ENCODE assay signal across 17 cellular contexts in the genomic region with DNA sequence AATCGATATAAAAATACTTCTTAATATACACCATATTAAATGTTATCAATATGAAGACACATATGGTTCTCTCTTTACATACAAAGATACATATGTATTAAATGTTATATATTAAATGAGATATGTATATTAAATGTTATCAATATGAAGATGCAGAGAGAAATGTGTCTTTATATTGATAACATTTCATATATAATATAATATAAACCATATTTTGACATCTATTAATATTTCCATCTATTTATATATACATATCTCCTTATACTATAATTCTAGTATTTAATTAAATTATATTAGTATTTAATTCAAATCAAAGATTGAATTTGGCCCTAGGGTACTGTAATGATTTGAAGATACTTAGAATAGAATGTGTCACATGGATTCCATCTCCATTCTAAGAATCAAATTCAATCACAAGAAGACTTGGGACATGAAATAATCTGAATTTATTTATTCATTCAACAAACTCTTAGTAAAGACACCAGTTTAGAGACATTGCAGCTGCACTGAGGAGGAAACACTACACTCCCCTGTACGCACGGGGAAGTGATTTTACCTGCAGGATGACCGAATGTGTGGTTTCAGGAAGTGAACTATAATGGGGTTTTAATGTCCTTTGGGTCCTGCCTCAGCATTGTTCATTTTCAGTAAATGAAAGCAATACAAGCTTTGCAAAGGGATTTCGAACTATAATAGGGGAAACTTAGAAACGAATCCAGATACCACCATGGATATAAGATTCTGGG.
"Had no signal": no experiment of that assay in that cellular context is flagged by ENCODE, and none has a peak within 500 bp of the region (broad histone marks: within the 10 kb centered on the region; RNA-seq: fewer than 3 reads in every experiment).

No MANE protein-coding gene starts in this region.

- H3K4me1 Mint-ChIP-seq: activated CD4-positive, alpha-beta memory T cell treated with anti-CD3 and anti-CD28 coated beads, Interleukin-2, amount 10 ng/mL, durations not matched to agents 7 days and 5 days; activated CD8-positive, alpha-beta memory T cell treated with anti-CD3 and anti-CD28 coated beads, Interleukin-2, amount 10 ng/mL, durations not matched to agents 7 days and 5 days; naive thymus-derived CD8-positive, alpha-beta T cell; stimulated activated naive B cell treated with anti-CD40 and anti-IgM and Interleukin-4, amounts not matched to agents 10 μg/mL and 1 μg/mL and 100 μg/mL, for 72 hours had no signal

- H3K27me3 Mint-ChIP-seq: activated CD4-positive, alpha-beta memory T cell treated with anti-CD3 and anti-CD28 coated beads, Interleukin-2, amount 10 ng/mL, durations not matched to agents 7 days and 5 days; activated CD8-positive, alpha-beta memory T cell treated with anti-CD3 and anti-CD28 coated beads, Interleukin-2, amount 10 ng/mL, durations not matched to agents 7 days and 5 days had no signal

- FAIRE-seq: bronchial epithelial cell, islet of Langerhans had no signal

- DNase-seq: activated CD4-positive, alpha-beta memory T cell treated with anti-CD3 and anti-CD28 coated beads, Interleukin-2, amount 10 ng/mL, durations not matched to agents 7 days and 5 days; activated CD8-positive, alpha-beta memory T cell treated with anti-CD3 and anti-CD28 coated beads, Interleukin-2, amount 10 ng/mL, durations not matched to agents 7 days and 5 days; cerebellar nuclear complex; dermis blood vessel endothelial cell; effector memory CD4-positive, alpha-beta T cell; esophagus squamous epithelium; hippocampal formation; mesenchymal stem cell; naive thymus-derived CD8-positive, alpha-beta T cell; posterior cingulate gyrus; stimulated activated naive B cell treated with anti-CD40 and anti-IgM and Interleukin-4, amounts not matched to agents 10 μg/mL and 1 μg/mL and 100 μg/mL, for 72 hours; SW 1271; T-helper 2 cell; thyroid gland had no signal

- H3K27ac Mint-ChIP-seq: activated CD4-positive, alpha-beta memory T cell treated with anti-CD3 and anti-CD28 coated beads, Interleukin-2, amount 10 ng/mL, durations not matched to agents 7 days and 5 days; activated CD8-positive, alpha-beta memory T cell treated with anti-CD3 and anti-CD28 coated beads, Interleukin-2, amount 10 ng/mL, durations not matched to agents 7 days and 5 days; activated naive CD8-positive, alpha-beta T cell; naive thymus-derived CD8-positive, alpha-beta T cell; stimulated activated naive B cell treated with anti-CD40 and anti-IgM and Interleukin-4, amounts not matched to agents 10 μg/mL and 1 μg/mL and 100 μg/mL, for 72 hours had no signal

- H3K4me3 Mint-ChIP-seq: activated CD4-positive, alpha-beta memory T cell treated with anti-CD3 and anti-CD28 coated beads, Interleukin-2, amount 10 ng/mL, durations not matched to agents 7 days and 5 days; activated CD8-positive, alpha-beta memory T cell treated with anti-CD3 and anti-CD28 coated beads, Interleukin-2, amount 10 ng/mL, durations not matched to agents 7 days and 5 days; activated naive CD8-positive, alpha-beta T cell; naive thymus-derived CD8-positive, alpha-beta T cell; stimulated activated naive B cell treated with anti-CD40 and anti-IgM and Interleukin-4, amounts not matched to agents 10 μg/mL and 1 μg/mL and 100 μg/mL, for 72 hours had no signal

- H3K9me3 Mint-ChIP-seq: activated CD4-positive, alpha-beta memory T cell treated with anti-CD3 and anti-CD28 coated beads, Interleukin-2, amount 10 ng/mL, durations not matched to agents 7 days and 5 days; stimulated activated naive B cell treated with anti-CD40 and anti-IgM and Interleukin-4, amounts not matched to agents 10 μg/mL and 1 μg/mL and 100 μg/mL, for 72 hours had no signal

- H3K36me3 Mint-ChIP-seq: activated CD8-positive, alpha-beta memory T cell treated with anti-CD3 and anti-CD28 coated beads, Interleukin-2, amount 10 ng/mL, durations not matched to agents 7 days and 5 days; activated naive CD8-positive, alpha-beta T cell; naive thymus-derived CD8-positive, alpha-beta T cell; stimulated activated naive B cell treated with anti-CD40 and anti-IgM and Interleukin-4, amounts not matched to agents 10 μg/mL and 1 μg/mL and 100 μg/mL, for 72 hours had no signal

- ATAC-seq: activated CD8-positive, alpha-beta memory T cell treated with anti-CD3 and anti-CD28 coated beads, Interleukin-2, amount 10 ng/mL, durations not matched to agents 7 days and 5 days; naive thymus-derived CD8-positive, alpha-beta T cell; stimulated activated naive B cell treated with anti-CD40 and anti-IgM and Interleukin-4, amounts not matched to agents 10 μg/mL and 1 μg/mL and 100 μg/mL, for 72 hours had no signal
